Comparison of ENCODE assay signal across 2 cellular contexts in the genomic region with DNA sequence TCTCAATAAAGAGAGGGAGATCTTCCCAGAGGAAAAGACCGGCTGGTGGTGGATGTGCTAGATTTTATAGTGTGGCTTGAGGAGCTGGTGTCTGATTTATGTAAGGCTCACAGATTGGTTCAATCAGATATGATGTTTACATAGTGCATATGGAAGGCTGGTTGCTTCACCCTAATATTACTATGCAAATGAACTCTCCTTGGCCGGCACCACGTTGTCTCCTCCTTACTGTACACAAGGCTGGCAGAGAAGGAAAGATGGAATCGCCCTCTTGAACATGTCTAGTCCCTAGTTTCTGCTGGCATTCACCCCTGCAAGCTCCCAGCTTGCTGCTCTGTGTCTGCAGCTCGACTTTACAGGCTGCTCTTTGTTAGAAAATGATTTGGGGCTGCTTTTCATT.
TF ChIP-seq lines count a peak whose summit lies in the region.

No MANE protein-coding gene starts in this region.

TF ChIP-seq in GM23338, 12 proteins besides CTCF, POLR2A, EP300 and RAD21:
- no peak for TF ChIP-seq JUNB (IDR thresholded peaks at IDR 0.05; ENCODE audit: unreplicated experiment)
- TF ChIP-seq EZH2phosphoT487 (IDR thresholded peaks at IDR 0.05; ENCODE audit: unreplicated experiment), result no peak
- no peak for TF ChIP-seq POLR2AphosphoS5 (IDR thresholded peaks at IDR 0.05; ENCODE audit: low read depth)
- TF ChIP-seq ZNF114 (CRISPR knock-in tag; IDR thresholded peaks at IDR 0.05), result no peak
- TF ChIP-seq EZH2 (IDR thresholded peaks at IDR 0.05; ENCODE audit: low read depth, unreplicated experiment), result no peak
- TF ChIP-seq REST (IDR thresholded peaks at IDR 0.05; ENCODE audit: unreplicated experiment), result no peak
- no peak for TF ChIP-seq ZNF462 (CRISPR knock-in tag; IDR thresholded peaks at IDR 0.05)
- TF ChIP-seq STAT1 (IDR thresholded peaks at IDR 0.05; ENCODE audit: unreplicated experiment), result no peak
- no peak for TF ChIP-seq CREB1 (CRISPR knock-in tag; IDR thresholded peaks at IDR 0.05; ENCODE audit: low read depth)
- no peak for TF ChIP-seq ETS1 (IDR thresholded peaks at IDR 0.05)

TF ChIP-seq in H1, 55 proteins besides CTCF, POLR2A, EP300 and RAD21:
- TF ChIP-seq KDM1A (IDR thresholded peaks at IDR 0.05; ENCODE audit: borderline replicate concordance, low read length), result no peak
- TF ChIP-seq CBX8 (IDR thresholded peaks at IDR 0.05; ENCODE audit: borderline replicate concordance, low read depth, low read length), result no peak
- no peak for TF ChIP-seq TAF7 (optimal IDR thresholded peaks at IDR 0.05; ENCODE audit: borderline replicate concordance, low read depth, low read length)
- no peak for TF ChIP-seq TBP (IDR thresholded peaks at IDR 0.05; ENCODE audit: low read depth, low read length)
- no peak for TF ChIP-seq HDAC6 (IDR thresholded peaks at IDR 0.05; ENCODE audit: low read depth, low read length)
- TF ChIP-seq POLR2AphosphoS5 (IDR thresholded peaks at IDR 0.05; ENCODE audit: low read depth, low read length), result no peak
- TF ChIP-seq GABPA (IDR thresholded peaks at IDR 0.05; ENCODE audit: borderline replicate concordance, insufficient read depth, low read length), result no peak
- TF ChIP-seq, protein P1, sequence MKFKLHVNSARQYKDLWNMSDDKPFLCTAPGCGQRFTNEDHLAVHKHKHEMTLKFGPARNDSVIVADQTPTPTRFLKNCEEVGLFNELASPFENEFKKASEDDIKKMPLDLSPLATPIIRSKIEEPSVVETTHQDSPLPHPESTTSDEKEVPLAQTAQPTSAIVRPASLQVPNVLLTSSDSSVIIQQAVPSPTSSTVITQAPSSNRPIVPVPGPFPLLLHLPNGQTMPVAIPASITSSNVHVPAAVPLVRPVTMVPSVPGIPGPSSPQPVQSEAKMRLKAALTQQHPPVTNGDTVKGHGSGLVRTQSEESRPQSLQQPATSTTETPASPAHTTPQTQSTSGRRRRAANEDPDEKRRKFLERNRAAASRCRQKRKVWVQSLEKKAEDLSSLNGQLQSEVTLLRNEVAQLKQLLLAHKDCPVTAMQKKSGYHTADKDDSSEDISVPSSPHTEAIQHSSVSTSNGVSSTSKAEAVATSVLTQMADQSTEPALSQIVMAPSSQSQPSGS (IDR thresholded peaks at IDR 0.05; ENCODE audit: low read length), result no peak
- no peak for TF ChIP-seq BRCA1 (IDR thresholded peaks at IDR 0.05; ENCODE audit: low read depth, low read length)
- no peak for TF ChIP-seq YY1 (IDR thresholded peaks at IDR 0.05; ENCODE audit: low read depth, low read length)
- no peak for TF ChIP-seq CEBPB (IDR thresholded peaks at IDR 0.05; ENCODE audit: low read depth, low read length)
